ENCODE assay signal across 1 cellular context in the genomic region with DNA sequence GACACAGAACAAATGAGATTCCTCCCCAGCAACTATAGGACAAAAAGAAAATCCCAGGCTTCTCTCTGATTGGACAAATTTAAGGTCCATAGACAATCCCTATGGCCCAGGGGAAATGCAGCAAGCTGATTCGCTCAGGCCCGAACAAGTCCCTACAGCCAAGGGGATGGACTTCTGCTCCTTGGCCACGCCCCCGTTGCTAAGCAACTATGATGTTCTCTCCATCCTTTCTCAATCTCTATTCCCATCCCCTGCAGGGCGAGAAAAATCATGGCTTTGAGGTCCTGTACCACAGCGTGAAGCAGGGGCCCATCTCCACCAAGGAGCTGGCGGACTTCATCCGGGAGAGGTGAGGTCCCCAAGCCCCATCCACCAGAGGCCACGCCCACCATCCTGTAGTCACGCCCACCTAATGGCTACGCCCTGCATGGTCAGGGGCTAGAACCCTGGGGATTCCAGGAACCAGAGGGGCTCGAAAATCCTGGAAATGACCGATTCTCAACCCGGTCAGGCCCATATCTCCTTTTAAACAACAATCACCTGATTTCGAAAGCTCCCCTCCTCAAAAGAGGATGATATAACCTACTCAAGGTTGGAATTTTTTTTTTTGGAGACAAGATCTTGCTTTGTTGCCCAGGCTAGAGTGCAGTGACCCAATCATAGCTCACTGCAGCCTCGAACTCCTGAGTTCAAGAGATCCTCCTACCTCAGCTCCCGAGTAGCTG.
TF ChIP-seq lines count a peak whose summit lies in the region.

No MANE protein-coding gene starts in this region.

TF ChIP-seq in K562, 482 proteins besides CTCF, POLR2A, EP300 and RAD21 (continued from another document):
- TF ChIP-seq TCF7 (IDR thresholded peaks at IDR 0.05; ENCODE audit: borderline replicate concordance) (no peak), KDM1A (IDR thresholded peaks at IDR 0.05) (peak; percentile 94 to 95), GABPB1 (CRISPR knock-in tag; IDR thresholded peaks at IDR 0.05) (peak; percentile 47), FOS (IDR thresholded peaks at IDR 0.05; ENCODE audit: extremely low read depth, insufficient read length) (peak; percentile 32), SMARCA4 (IDR thresholded peaks at IDR 0.05) (no peak), BMI1 (IDR thresholded peaks at IDR 0.05; ENCODE audit: low read length) (peak; percentile 47; the same call in 1 of the 2 replicates), RBM17 (IDR thresholded peaks at IDR 0.05; ENCODE audit: borderline replicate concordance, low read depth, low read length) (no peak), CEBPB (tag; IDR thresholded peaks at IDR 0.05) (peak; percentile 41), DIDO1 (tag; IDR thresholded peaks at IDR 0.05; ENCODE audit: low read depth) (no peak), ZNF76 (CRISPR knock-in tag; IDR thresholded peaks at IDR 0.05; ENCODE audit: borderline replicate concordance) (no peak), PHF21A (IDR thresholded peaks at IDR 0.05; ENCODE audit: borderline replicate concordance, low read depth) (no peak), RBM22 (IDR thresholded peaks at IDR 0.05; ENCODE audit: low read depth, low read length, poor library complexity, severe bottlenecking) (no peak), HLTF (IDR thresholded peaks at IDR 0.05) (no peak), ZNF384 (IDR thresholded peaks at IDR 0.05; ENCODE audit: low read depth, low read length) (peak; percentile 44; the same call in 1 of the 2 replicates), KLF13 (tag; IDR thresholded peaks at IDR 0.05; ENCODE audit: borderline replicate concordance, low read depth) (peak; percentile 34; the same call in 1 of the 2 replicates), RCOR1 (IDR thresholded peaks at IDR 0.05; ENCODE audit: borderline replicate concordance in 1 of 2, low read depth in 2 of 2, low read length in 2 of 2) (peak; percentile 39 to 89; a peak in 3 of 4 replicates), E4F1 (CRISPR knock-in tag; IDR thresholded peaks at IDR 0.05; ENCODE audit: borderline replicate concordance) (no peak), ATF7 (IDR thresholded peaks at IDR 0.05) (no peak; the same call in 1 of the 2 replicates), CBX8 (IDR thresholded peaks at IDR 0.05; ENCODE audit: borderline replicate concordance, extremely low read depth, low read depth, low read length, poor library complexity, severe bottlenecking) (no peak), RFX1 (IDR thresholded peaks at IDR 0.05) (peak; percentile 99), SOX6 (IDR thresholded peaks at IDR 0.05) (peak; percentile 55; the same call in 1 of the 2 replicates), ZNF146 (CRISPR knock-in tag; IDR thresholded peaks at IDR 0.05; ENCODE audit: unreplicated experiment) (no peak), L3MBTL2 (IDR thresholded peaks at IDR 0.05) (no peak), PRMT5 (CRISPR knock-in tag; IDR thresholded peaks at IDR 0.05) (no peak), HDAC1 (IDR thresholded peaks at IDR 0.05) (peak in 1 of 2 experiments; percentile 60; a peak in 1 of 4 replicates), ZBTB1 (CRISPR knock-in tag; IDR thresholded peaks at IDR 0.05; ENCODE audit: borderline replicate concordance, low read depth) (no peak), CSDE1 (IDR thresholded peaks at IDR 0.05) (peak in 1 of 2 experiments; percentile 92; a peak in 2 of 4 replicates), ZBTB11 (CRISPR knock-in tag; IDR thresholded peaks at IDR 0.05) (no peak), NR4A1 (CRISPR knock-in tag; IDR thresholded peaks at IDR 0.05) (no peak), NR4A1 (tag; IDR thresholded peaks at IDR 0.05) (no peak), SP1 (CRISPR knock-in tag; IDR thresholded peaks at IDR 0.05) (peak; percentile 76), TFAP4 (CRISPR knock-in tag; IDR thresholded peaks at IDR 0.05; ENCODE audit: borderline replicate concordance) (0 out of 2 replicates have a peak, but pooled peaks have one; percentile 38)
- TF ChIP-seq, protein P1, sequence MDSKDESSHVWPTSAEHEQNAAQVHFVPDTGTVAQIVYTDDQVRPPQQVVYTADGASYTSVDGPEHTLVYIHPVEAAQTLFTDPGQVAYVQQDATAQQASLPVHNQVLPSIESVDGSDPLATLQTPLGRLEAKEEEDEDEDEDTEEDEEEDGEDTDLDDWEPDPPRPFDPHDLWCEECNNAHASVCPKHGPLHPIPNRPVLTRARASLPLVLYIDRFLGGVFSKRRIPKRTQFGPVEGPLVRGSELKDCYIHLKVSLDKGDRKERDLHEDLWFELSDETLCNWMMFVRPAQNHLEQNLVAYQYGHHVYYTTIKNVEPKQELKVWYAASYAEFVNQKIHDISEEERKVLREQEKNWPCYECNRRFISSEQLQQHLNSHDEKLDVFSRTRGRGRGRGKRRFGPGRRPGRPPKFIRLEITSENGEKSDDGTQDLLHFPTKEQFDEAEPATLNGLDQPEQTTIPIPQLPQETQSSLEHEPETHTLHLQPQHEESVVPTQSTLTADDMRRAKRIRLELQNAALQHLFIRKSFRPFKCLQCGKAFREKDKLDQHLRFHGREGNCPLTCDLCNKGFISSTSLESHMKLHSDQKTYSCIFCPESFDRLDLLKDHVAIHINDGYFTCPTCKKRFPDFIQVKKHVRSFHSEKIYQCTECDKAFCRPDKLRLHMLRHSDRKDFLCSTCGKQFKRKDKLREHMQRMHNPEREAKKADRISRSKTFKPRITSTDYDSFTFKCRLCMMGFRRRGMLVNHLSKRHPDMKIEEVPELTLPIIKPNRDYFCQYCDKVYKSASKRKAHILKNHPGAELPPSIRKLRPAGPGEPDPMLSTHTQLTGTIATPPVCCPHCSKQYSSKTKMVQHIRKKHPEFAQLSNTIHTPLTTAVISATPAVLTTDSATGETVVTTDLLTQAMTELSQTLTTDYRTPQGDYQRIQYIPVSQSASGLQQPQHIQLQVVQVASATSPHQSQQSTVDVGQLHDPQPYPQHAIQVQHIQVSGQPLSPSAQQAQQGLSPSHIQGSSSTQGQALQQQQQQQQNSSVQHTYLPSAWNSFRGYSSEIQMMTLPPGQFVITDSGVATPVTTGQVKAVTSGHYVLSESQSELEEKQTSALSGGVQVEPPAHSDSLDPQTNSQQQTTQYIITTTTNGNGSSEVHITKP (IDR thresholded peaks at IDR 0.05; ENCODE audit: partially characterized antibody), result peak; percentile 15
- TF ChIP-seq, protein P2, sequence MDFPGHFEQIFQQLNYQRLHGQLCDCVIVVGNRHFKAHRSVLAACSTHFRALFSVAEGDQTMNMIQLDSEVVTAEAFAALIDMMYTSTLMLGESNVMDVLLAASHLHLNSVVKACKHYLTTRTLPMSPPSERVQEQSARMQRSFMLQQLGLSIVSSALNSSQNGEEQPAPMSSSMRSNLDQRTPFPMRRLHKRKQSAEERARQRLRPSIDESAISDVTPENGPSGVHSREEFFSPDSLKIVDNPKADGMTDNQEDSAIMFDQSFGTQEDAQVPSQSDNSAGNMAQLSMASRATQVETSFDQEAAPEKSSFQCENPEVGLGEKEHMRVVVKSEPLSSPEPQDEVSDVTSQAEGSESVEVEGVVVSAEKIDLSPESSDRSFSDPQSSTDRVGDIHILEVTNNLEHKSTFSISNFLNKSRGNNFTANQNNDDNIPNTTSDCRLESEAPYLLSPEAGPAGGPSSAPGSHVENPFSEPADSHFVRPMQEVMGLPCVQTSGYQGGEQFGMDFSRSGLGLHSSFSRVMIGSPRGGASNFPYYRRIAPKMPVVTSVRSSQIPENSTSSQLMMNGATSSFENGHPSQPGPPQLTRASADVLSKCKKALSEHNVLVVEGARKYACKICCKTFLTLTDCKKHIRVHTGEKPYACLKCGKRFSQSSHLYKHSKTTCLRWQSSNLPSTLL (IDR thresholded peaks at IDR 0.05), result peak; percentile 82
- TF ChIP-seq, protein P3, sequence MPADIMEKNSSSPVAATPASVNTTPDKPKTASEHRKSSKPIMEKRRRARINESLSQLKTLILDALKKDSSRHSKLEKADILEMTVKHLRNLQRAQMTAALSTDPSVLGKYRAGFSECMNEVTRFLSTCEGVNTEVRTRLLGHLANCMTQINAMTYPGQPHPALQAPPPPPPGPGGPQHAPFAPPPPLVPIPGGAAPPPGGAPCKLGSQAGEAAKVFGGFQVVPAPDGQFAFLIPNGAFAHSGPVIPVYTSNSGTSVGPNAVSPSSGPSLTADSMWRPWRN (IDR thresholded peaks at IDR 0.05; ENCODE audit: low read depth), result no peak
